ENCODE assay signal across 1 cellular context in genomic region chr7:55189447-55189760, GRCh38.
TF ChIP-seq lines count a peak whose summit lies in the region.

No MANE protein-coding gene starts in this region.

TF ChIP-seq in IMR-90, 13 proteins besides CTCF, POLR2A, EP300 and RAD21:
- TF ChIP-seq MAZ (IDR thresholded peaks at IDR 0.05; ENCODE audit: borderline replicate concordance, low read depth, low read length) (no peak), FOS (IDR thresholded peaks at IDR 0.05; ENCODE audit: low read depth, low read length) (no peak), CHD1 (IDR thresholded peaks at IDR 0.05; ENCODE audit: low read depth, low read length) (no peak), RFX5 (IDR thresholded peaks at IDR 0.05; ENCODE audit: low read depth, low read length) (no peak), NFE2L2 (IDR thresholded peaks at IDR 0.05; ENCODE audit: low read depth, low read length) (no peak), CEBPB (IDR thresholded peaks at IDR 0.05; ENCODE audit: low read depth, low read length) (no peak), RCOR1 (IDR thresholded peaks at IDR 0.05; ENCODE audit: insufficient replicate concordance, low read length) (no peak), MAFK (IDR thresholded peaks at IDR 0.05; ENCODE audit: low read depth, low read length) (no peak), SMC3 (IDR thresholded peaks at IDR 0.05; ENCODE audit: low read depth, low read length) (no peak), BHLHE40 (IDR thresholded peaks at IDR 0.05; ENCODE audit: low read depth, low read length) (no peak), MXI1 (IDR thresholded peaks at IDR 0.05; ENCODE audit: borderline replicate concordance, low read depth, low read length) (no peak)
- TF ChIP-seq, protein P1, sequence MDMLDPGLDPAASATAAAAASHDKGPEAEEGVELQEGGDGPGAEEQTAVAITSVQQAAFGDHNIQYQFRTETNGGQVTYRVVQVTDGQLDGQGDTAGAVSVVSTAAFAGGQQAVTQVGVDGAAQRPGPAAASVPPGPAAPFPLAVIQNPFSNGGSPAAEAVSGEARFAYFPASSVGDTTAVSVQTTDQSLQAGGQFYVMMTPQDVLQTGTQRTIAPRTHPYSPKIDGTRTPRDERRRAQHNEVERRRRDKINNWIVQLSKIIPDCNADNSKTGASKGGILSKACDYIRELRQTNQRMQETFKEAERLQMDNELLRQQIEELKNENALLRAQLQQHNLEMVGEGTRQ (IDR thresholded peaks at IDR 0.05; ENCODE audit: low read depth, low read length) = no peak
- TF ChIP-seq, protein P2, sequence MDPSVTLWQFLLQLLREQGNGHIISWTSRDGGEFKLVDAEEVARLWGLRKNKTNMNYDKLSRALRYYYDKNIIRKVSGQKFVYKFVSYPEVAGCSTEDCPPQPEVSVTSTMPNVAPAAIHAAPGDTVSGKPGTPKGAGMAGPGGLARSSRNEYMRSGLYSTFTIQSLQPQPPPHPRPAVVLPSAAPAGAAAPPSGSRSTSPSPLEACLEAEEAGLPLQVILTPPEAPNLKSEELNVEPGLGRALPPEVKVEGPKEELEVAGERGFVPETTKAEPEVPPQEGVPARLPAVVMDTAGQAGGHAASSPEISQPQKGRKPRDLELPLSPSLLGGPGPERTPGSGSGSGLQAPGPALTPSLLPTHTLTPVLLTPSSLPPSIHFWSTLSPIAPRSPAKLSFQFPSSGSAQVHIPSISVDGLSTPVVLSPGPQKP (IDR thresholded peaks at IDR 0.05; ENCODE audit: borderline replicate concordance, low read depth, low read length) = no peak
TF ChIP-seq in IMR-90: peak in this region for 0.
